In the genomic region with DNA sequence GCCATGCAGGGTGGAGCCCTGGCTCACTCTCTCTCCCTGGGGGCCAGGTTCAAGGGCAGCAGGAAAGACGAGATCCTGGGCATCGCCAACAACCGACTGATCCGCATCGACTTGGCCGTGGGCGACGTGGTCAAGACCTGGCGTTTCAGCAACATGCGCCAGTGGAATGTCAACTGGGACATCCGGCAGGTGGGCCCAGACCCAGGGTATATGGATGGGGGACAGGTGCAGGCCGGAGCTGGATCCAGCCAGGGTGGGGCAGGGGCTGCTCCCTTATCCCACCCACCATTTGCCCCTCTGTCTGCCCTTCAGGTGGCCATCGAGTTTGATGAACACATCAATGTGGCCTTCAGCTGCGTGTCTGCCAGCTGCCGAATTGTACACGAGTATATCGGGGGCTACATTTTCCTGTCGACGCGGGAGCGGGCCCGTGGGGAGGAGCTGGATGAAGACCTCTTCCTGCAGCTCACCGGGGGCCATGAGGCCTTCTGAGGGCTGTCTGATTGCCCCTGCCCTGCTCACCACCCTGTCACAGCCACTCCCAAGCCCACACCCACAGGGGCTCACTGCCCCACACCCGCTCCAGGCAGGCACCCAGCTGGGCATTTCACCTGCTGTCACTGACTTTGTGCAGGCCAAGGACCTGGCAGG, we compare ENCODE assay signal across 1 cellular context.
TF ChIP-seq lines count a peak whose summit lies in the region.

No MANE protein-coding gene starts in this region.

TF ChIP-seq in WTC11, 78 proteins besides CTCF, POLR2A, EP300 and RAD21 (continued from another document):
- TF ChIP-seq, protein P1, sequence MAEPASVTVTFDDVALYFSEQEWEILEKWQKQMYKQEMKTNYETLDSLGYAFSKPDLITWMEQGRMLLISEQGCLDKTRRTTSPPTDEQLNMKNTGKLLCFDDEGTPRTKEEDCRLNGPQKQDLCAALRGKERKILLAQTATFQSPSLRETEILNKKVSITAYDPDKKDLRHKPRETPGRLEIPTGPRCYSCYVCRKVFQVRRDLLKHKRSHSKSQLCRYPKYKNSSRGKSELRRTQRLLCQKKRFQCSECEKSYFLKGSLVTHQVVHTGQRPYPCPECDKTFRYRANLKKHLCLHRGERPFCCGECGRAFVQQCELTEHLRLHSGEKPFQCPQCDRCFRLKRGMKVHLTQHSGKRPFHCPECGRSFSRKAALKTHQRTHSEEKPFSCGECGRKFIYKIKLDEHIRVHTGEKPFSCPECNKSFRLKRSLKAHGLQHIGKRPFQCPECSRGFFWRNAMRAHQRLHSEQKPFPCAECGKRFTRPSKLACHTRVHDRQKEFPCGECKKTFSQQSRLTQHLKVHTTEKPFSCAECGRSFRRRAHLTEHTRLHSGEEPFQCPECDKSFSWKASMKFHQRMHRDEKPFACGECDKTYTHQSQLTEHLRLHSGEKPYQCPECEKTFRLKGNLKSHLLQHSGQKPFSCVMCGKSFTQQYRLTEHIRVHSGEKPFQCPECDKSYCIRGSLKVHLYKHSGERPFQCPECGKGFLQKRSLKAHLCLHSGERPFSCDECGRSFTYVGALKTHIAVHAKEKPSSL (CRISPR knock-in tag; conservative IDR thresholded peaks at IDR 0.05): no peak
- TF ChIP-seq ZNF423 (CRISPR knock-in tag; IDR thresholded peaks at IDR 0.05) (no peak), JAZF1 (CRISPR knock-in tag; IDR thresholded peaks at IDR 0.05) (no peak), ZNF121 (CRISPR knock-in tag; IDR thresholded peaks at IDR 0.05) (no peak), ZNF263 (CRISPR knock-in tag; IDR thresholded peaks at IDR 0.05; ENCODE audit: low read depth) (no peak), ZNF396 (CRISPR knock-in tag; IDR thresholded peaks at IDR 0.05; ENCODE audit: borderline replicate concordance) (no peak)
